ENCODE assay signal across 25 cellular contexts in genomic region chr20:35334511-35335101, GRCh38. TPM values are rescaled to one million over a fixed set of nuclear protein-coding genes. Genes with fewer than 3 reads are reported as not detected.
"Had no signal": no experiment of that assay in that cellular context is flagged by ENCODE, and none has a peak within 500 bp of the region (broad histone marks: within the 10 kb centered on the region; RNA-seq: fewer than 3 reads in every experiment).

No MANE protein-coding gene starts in this region.

- H3K27ac ChIP-seq: gastrocnemius medialis, heart right ventricle, right lobe of liver, spleen, tibial artery had no signal

- H3K4me1 ChIP-seq: spleen, tibial artery, uterus had no signal

- H3K9me3 Mint-ChIP-seq: activated B cell treated with CpG ODN at 0.5 μM for 24 hours; activated CD8-positive, alpha-beta T cell treated with anti-CD3 and anti-CD28 coated beads for 36 hours; activated naive CD4-positive, alpha-beta T cell treated with anti-CD3 and anti-CD28 coated beads, Interleukin-2, amount 50 U/mL, for 72 hours; activated T-cell treated with anti-CD3 and anti-CD28 coated beads, Interleukin-2, amount 50 U/mL, for 4 hours; natural killer cell treated with Interleukin-12 subunit alpha and Interleukin-12 subunit beta and Interleukin-15 and Interleukin-18, amount 100 ng/mL, for 72 hours; stimulated activated naive CD8-positive, alpha-beta T cell treated with anti-CD3 and anti-CD28 coated beads, Interleukin-15, amount 100 ng/mL, for 72 hours had no signal

- H3K27ac Mint-ChIP-seq: activated B cell treated with CpG ODN at 0.5 μM for 24 hours; activated CD8-positive, alpha-beta T cell treated with anti-CD3 and anti-CD28 coated beads for 36 hours; natural killer cell treated with Interleukin-12 subunit alpha and Interleukin-12 subunit beta and Interleukin-15 and Interleukin-18, amount 100 ng/mL, for 72 hours had no signal

- H3K9me3 ChIP-seq: body of pancreas, gastrocnemius medialis, heart right ventricle, right lobe of liver, spleen, tibial artery, uterus had no signal

- H3K4me3 ChIP-seq: body of pancreas, gastrocnemius medialis, heart right ventricle, right lobe of liver, spleen, tibial artery, uterus had no signal

- H3K36me3 ChIP-seq: gastrocnemius medialis, right lobe of liver, tibial artery, uterus had no signal

- H3K4me3 Mint-ChIP-seq: activated B cell treated with CpG ODN at 0.5 μM for 24 hours; activated CD8-positive, alpha-beta T cell treated with anti-CD3 and anti-CD28 coated beads for 36 hours; activated T-cell treated with anti-CD3 and anti-CD28 coated beads, Interleukin-2, amount 50 U/mL, for 4 hours; natural killer cell treated with Interleukin-12 subunit alpha and Interleukin-12 subunit beta and Interleukin-15 and Interleukin-18, amount 100 ng/mL, for 72 hours; stimulated activated naive CD8-positive, alpha-beta T cell treated with anti-CD3 and anti-CD28 coated beads, Interleukin-15, amount 100 ng/mL, for 72 hours had no signal

- H3K36me3 Mint-ChIP-seq: activated naive CD4-positive, alpha-beta T cell treated with anti-CD3 and anti-CD28 coated beads, Interleukin-2, amount 50 U/mL, for 72 hours; natural killer cell treated with Interleukin-12 subunit alpha and Interleukin-12 subunit beta and Interleukin-15 and Interleukin-18, amount 100 ng/mL, for 72 hours had no signal

- ATAC-seq: activated CD8-positive, alpha-beta T cell treated with anti-CD3 and anti-CD28 coated beads for 36 hours; activated naive CD4-positive, alpha-beta T cell treated with anti-CD3 and anti-CD28 coated beads, Interleukin-2, amount 50 U/mL, for 72 hours; activated T-cell treated with anti-CD3 and anti-CD28 coated beads, Interleukin-2, amount 50 U/mL, for 4 hours; body of pancreas; gastrocnemius medialis; natural killer cell treated with Interleukin-12 subunit alpha and Interleukin-12 subunit beta and Interleukin-15 and Interleukin-18, amount 100 ng/mL, for 72 hours; right lobe of liver; stimulated activated naive CD8-positive, alpha-beta T cell treated with anti-CD3 and anti-CD28 coated beads, Interleukin-15, amount 100 ng/mL, for 72 hours had no signal

- DNase-seq: activated B cell treated with CpG ODN at 0.5 μM for 24 hours; activated CD4-positive, alpha-beta T cell treated with anti-CD3 and anti-CD28 coated beads for 48 hours; activated CD8-positive, alpha-beta T cell treated with anti-CD3 and anti-CD28 coated beads for 36 hours; activated effector memory CD4-positive, alpha-beta T cell treated with anti-CD3 and anti-CD28 coated beads, Interleukin-2, amount 50 U/mL, for 16 hours; activated T-cell treated with anti-CD3 and anti-CD28 coated beads, Interleukin-2, amount 50 U/mL, for 4 hours; amygdala; body of pancreas; central memory CD4-positive, alpha-beta T cell; cortex of kidney; effector CD4-positive, alpha-beta T cell; gastrocnemius medialis; heart right ventricle; left cardiac atrium; nucleus accumbens; right lobe of liver; spleen; stimulated activated naive CD8-positive, alpha-beta T cell treated with anti-CD3 and anti-CD28 coated beads, Interleukin-15, amount 100 ng/mL, for 72 hours; tibial artery; uterus had no signal

- H3K27me3 Mint-ChIP-seq: activated B cell treated with CpG ODN at 0.5 μM for 24 hours; activated CD8-positive, alpha-beta T cell treated with anti-CD3 and anti-CD28 coated beads for 36 hours; natural killer cell treated with Interleukin-12 subunit alpha and Interleukin-12 subunit beta and Interleukin-15 and Interleukin-18, amount 100 ng/mL, for 72 hours; progenitor cell of endocrine pancreas; stimulated activated naive CD8-positive, alpha-beta T cell treated with anti-CD3 and anti-CD28 coated beads, Interleukin-15, amount 100 ng/mL, for 72 hours had no signal

- H3K27me3 ChIP-seq: body of pancreas, gastrocnemius medialis, heart right ventricle, right lobe of liver, spleen, tibial artery, uterus had no signal

- H3K4me1 Mint-ChIP-seq: activated B cell treated with CpG ODN at 0.5 μM for 24 hours had no signal

RNA-seq across cellular contexts. Expression of gene FAM83C, which starts 42.4 kb away (rescaled TPM):
- total RNA-seq: activated B cell treated with CpG ODN at 0.5 μM for 24 hours; activated CD8-positive, alpha-beta T cell treated with anti-CD3 and anti-CD28 coated beads for 36 hours; activated naive CD4-positive, alpha-beta T cell treated with anti-CD3 and anti-CD28 coated beads, Interleukin-2, amount 50 U/mL, for 72 hours; activated T-cell treated with anti-CD3 and anti-CD28 coated beads, Interleukin-2, amount 50 U/mL, for 4 hours; body of pancreas; fibroblast of lung; gastrocnemius medialis; heart right ventricle; left cardiac atrium; mucosa of gallbladder; progenitor cell of endocrine pancreas; right lobe of liver; spleen; T-helper 2 cell treated with Interferon-gamma antibody and Interleukin-4, amounts not matched to agents 100 ng/mL and 5 ng/mL, for 36 hours; uterus had no signal
- polyA plus RNA-seq: spleen had no signal
